Comparison of ENCODE assay signal across 8 cellular contexts in genomic region chr19:17720487-17720839, GRCh38. TPM values are rescaled to one million over a fixed set of nuclear protein-coding genes. Genes with fewer than 3 reads are reported as not detected.
DNase-seq lines count a peak whose midpoint lies in the region; ATAC-seq, FAIRE-seq and TF ChIP-seq lines count a peak whose summit lies in the region.

No MANE protein-coding gene starts in this region.

- H3K36me3 ChIP-seq in ES-I3 (ENCODE audit: insufficient read depth, low read length): peaks cover 5% of the 10 kb centered on the region
- H3K36me3 ChIP-seq in fibroblast of lung (ENCODE audit: control insufficient read depth, insufficient read depth, low read length): peaks cover 7% of the 10 kb centered on the region
- peaks cover 9% of the 10 kb centered on the region for H3K36me3 ChIP-seq in rectal smooth muscle tissue (ENCODE audit: control insufficient read depth, insufficient read depth, low read length)

- no peak for ATAC-seq in GM21717 (IDR thresholded peaks at IDR 0.05; ENCODE audit: unreplicated experiment)
- ATAC-seq in HG02852 (IDR thresholded peaks at IDR 0.05; ENCODE audit: unreplicated experiment): no peak

- H3K9ac ChIP-seq in ES-I3 (ENCODE audit: low read depth, low read length) (peak overlapping the region; percentile 81; the same call in 1 of the 2 replicates), fibroblast of lung (ENCODE audit: insufficient read depth, low read length) (peak overlapping the region; percentile 65), rectal smooth muscle tissue (ENCODE audit: low read length) (peak overlapping the region; percentile 68)

- DNase-seq in RWPE1 (ENCODE audit: low spot score) (no peak), fibroblast of lung (ENCODE audit: low read depth in 2 of 2) (no peak), D721Med (ENCODE audit: insufficient read length, low spot score) (no peak)
- DNase-seq in stimulated activated CD4-positive, alpha-beta T cell treated with anti-CD3 and anti-CD28 coated beads, Interleukin-4, amount 100 ng/mL, for 24 hours: no peak

- H4K20me1 ChIP-seq in fibroblast of lung (ENCODE audit: control insufficient read depth, extremely low read depth, insufficient read depth, low read length): no peaks in the 10 kb centered on the region

- no peak overlapping the region for H2AFZ ChIP-seq in fibroblast of lung (ENCODE audit: low read length)

- no peaks in the 10 kb centered on the region for H3K9me3 ChIP-seq in ES-I3 (ENCODE audit: control insufficient read depth, insufficient read depth, low read length)
- H3K9me3 ChIP-seq in fibroblast of lung (ENCODE audit: control insufficient read depth, insufficient read depth, low read depth, low read length): no peaks in the 10 kb centered on the region

- peaks cover 20% of the 10 kb centered on the region for H3K79me2 ChIP-seq in fibroblast of lung (ENCODE audit: control insufficient read depth, insufficient read depth, low read length)

- H3K4me2 ChIP-seq in fibroblast of lung (ENCODE audit: extremely low read depth, insufficient read depth, low read length): peak overlapping the region; percentile 75

- no peak for TF ChIP-seq CTCF in RWPE1 (conservative IDR thresholded peaks at IDR 0.05; ENCODE audit: low read depth)
- no peak for TF ChIP-seq CTCF in fibroblast of lung (conservative IDR thresholded peaks at IDR 0.05 in 1 of 2, IDR thresholded peaks at IDR 0.05 in 1 of 2; ENCODE audit: low read depth in 1 of 2, low read length in 2 of 2)
- TF ChIP-seq CTCF in D721Med (IDR thresholded peaks at IDR 0.05; ENCODE audit: insufficient read depth, missing control alignments): no peak

- H3K4me3 ChIP-seq in fibroblast of lung (replicated peaks in 1 of 4; ENCODE audit: control extremely low read depth in 1 of 4, insufficient read depth in 1 of 4, low read depth in 3 of 4, low read length in 4 of 4) (peak overlapping the region; percentile 60 to 87 (median 75)), rectal smooth muscle tissue (ENCODE audit: low read length) (peak overlapping the region; percentile 90)

- H3K4me1 ChIP-seq in ES-I3 (ENCODE audit: insufficient read depth, low read length): peaks cover 11% of the 10 kb centered on the region
- peaks cover 4% of the 10 kb centered on the region for H3K4me1 ChIP-seq in fibroblast of lung (ENCODE audit: control insufficient read depth, extremely low read depth, insufficient read depth, low read length)
- H3K4me1 ChIP-seq in rectal smooth muscle tissue (ENCODE audit: control insufficient read depth, insufficient read depth, low read length): peaks cover 13% of the 10 kb centered on the region

- H3K27me3 ChIP-seq in fibroblast of lung (ENCODE audit: control insufficient read depth, insufficient read depth, low read length): no peaks in the 10 kb centered on the region
- H3K27me3 ChIP-seq in rectal smooth muscle tissue (ENCODE audit: control insufficient read depth, insufficient read depth, low read length): no peaks in the 10 kb centered on the region

- FAIRE-seq in D721Med (lab: Jason Lieb, UNC): no peak

- CTCF ChIA-PET in RWPE1 (lab: Yijun Ruan, JAX): interaction anchor here (0.7 to 1.5 kb wide), 2 partner anchors 21 to 114 kb away, joined by 4 read pairs; no protein-coding TSS in a partner anchor

- POLR2A ChIA-PET in RWPE1 (lab: Yijun Ruan, JAX; ENCODE audit: low non-redundant PET): no interaction called here

- H3K27ac ChIP-seq in RWPE1 (peak overlapping the region; percentile 77), fibroblast of lung (ENCODE audit: insufficient read depth, low read length) (no peak overlapping the region), rectal smooth muscle tissue (ENCODE audit: low read depth, low read length) (no peak overlapping the region)

RNA-seq across cellular contexts. Expression of gene MAP1S, which starts 1.2 kb away (rescaled TPM):
- total RNA-seq in fibroblast of lung: 15.9 and 18.3 TPM in 2 replicates
- polyA plus RNA-seq in fibroblast of lung: 10.5 and 13.1 TPM in 2 replicates
- polyA plus RNA-seq in fibroblast of lung (2012): 43.8 and 63.9 TPM in 2 replicates
- polyA minus RNA-seq in fibroblast of lung (ENCODE audit: low replicate concordance): 141 and 172 TPM in 2 replicates

RNA-seq across cellular contexts. Expression of gene FCHO1, which starts 30.8 kb away (rescaled TPM):
- under 0.01 and 0.33 TPM in 2 replicates for total RNA-seq in fibroblast of lung
- 0.07 and 0.16 TPM in 2 replicates for polyA plus RNA-seq in fibroblast of lung
- polyA plus RNA-seq in fibroblast of lung (2012): 0.54 and 0.78 TPM in 2 replicates
- polyA minus RNA-seq in fibroblast of lung (ENCODE audit: low replicate concordance): 0.07 and 1.8 TPM in 2 replicates

RNA-seq across cellular contexts. Expression of gene UNC13A, which starts 32.3 kb away (rescaled TPM):
- under 0.01 TPM in 2 replicates for total RNA-seq in fibroblast of lung
- 0.27 and 0.28 TPM in 2 replicates for polyA plus RNA-seq in fibroblast of lung
- 0.37 TPM in 2 replicates for polyA plus RNA-seq in fibroblast of lung (2012)
- 0.86 and 1.8 TPM in 2 replicates for polyA minus RNA-seq in fibroblast of lung (ENCODE audit: low replicate concordance)
